1 cellular context compared by ENCODE assay signal in genomic region chr9:115162946-115163345, GRCh38.
TF ChIP-seq lines count a peak whose summit lies in the region.

No MANE protein-coding gene starts in this region.

TF ChIP-seq in H1, 55 proteins besides CTCF, POLR2A, EP300 and RAD21:
- TF ChIP-seq GABPA (IDR thresholded peaks at IDR 0.05; ENCODE audit: borderline replicate concordance, insufficient read depth, low read length): no peak
- no peak for TF ChIP-seq E2F6 (IDR thresholded peaks at IDR 0.05)
- no peak for TF ChIP-seq SP2 (IDR thresholded peaks at IDR 0.05; ENCODE audit: low read length)
- no peak for TF ChIP-seq YY1 (IDR thresholded peaks at IDR 0.05; ENCODE audit: low read depth, low read length)
- TF ChIP-seq, protein P1, sequence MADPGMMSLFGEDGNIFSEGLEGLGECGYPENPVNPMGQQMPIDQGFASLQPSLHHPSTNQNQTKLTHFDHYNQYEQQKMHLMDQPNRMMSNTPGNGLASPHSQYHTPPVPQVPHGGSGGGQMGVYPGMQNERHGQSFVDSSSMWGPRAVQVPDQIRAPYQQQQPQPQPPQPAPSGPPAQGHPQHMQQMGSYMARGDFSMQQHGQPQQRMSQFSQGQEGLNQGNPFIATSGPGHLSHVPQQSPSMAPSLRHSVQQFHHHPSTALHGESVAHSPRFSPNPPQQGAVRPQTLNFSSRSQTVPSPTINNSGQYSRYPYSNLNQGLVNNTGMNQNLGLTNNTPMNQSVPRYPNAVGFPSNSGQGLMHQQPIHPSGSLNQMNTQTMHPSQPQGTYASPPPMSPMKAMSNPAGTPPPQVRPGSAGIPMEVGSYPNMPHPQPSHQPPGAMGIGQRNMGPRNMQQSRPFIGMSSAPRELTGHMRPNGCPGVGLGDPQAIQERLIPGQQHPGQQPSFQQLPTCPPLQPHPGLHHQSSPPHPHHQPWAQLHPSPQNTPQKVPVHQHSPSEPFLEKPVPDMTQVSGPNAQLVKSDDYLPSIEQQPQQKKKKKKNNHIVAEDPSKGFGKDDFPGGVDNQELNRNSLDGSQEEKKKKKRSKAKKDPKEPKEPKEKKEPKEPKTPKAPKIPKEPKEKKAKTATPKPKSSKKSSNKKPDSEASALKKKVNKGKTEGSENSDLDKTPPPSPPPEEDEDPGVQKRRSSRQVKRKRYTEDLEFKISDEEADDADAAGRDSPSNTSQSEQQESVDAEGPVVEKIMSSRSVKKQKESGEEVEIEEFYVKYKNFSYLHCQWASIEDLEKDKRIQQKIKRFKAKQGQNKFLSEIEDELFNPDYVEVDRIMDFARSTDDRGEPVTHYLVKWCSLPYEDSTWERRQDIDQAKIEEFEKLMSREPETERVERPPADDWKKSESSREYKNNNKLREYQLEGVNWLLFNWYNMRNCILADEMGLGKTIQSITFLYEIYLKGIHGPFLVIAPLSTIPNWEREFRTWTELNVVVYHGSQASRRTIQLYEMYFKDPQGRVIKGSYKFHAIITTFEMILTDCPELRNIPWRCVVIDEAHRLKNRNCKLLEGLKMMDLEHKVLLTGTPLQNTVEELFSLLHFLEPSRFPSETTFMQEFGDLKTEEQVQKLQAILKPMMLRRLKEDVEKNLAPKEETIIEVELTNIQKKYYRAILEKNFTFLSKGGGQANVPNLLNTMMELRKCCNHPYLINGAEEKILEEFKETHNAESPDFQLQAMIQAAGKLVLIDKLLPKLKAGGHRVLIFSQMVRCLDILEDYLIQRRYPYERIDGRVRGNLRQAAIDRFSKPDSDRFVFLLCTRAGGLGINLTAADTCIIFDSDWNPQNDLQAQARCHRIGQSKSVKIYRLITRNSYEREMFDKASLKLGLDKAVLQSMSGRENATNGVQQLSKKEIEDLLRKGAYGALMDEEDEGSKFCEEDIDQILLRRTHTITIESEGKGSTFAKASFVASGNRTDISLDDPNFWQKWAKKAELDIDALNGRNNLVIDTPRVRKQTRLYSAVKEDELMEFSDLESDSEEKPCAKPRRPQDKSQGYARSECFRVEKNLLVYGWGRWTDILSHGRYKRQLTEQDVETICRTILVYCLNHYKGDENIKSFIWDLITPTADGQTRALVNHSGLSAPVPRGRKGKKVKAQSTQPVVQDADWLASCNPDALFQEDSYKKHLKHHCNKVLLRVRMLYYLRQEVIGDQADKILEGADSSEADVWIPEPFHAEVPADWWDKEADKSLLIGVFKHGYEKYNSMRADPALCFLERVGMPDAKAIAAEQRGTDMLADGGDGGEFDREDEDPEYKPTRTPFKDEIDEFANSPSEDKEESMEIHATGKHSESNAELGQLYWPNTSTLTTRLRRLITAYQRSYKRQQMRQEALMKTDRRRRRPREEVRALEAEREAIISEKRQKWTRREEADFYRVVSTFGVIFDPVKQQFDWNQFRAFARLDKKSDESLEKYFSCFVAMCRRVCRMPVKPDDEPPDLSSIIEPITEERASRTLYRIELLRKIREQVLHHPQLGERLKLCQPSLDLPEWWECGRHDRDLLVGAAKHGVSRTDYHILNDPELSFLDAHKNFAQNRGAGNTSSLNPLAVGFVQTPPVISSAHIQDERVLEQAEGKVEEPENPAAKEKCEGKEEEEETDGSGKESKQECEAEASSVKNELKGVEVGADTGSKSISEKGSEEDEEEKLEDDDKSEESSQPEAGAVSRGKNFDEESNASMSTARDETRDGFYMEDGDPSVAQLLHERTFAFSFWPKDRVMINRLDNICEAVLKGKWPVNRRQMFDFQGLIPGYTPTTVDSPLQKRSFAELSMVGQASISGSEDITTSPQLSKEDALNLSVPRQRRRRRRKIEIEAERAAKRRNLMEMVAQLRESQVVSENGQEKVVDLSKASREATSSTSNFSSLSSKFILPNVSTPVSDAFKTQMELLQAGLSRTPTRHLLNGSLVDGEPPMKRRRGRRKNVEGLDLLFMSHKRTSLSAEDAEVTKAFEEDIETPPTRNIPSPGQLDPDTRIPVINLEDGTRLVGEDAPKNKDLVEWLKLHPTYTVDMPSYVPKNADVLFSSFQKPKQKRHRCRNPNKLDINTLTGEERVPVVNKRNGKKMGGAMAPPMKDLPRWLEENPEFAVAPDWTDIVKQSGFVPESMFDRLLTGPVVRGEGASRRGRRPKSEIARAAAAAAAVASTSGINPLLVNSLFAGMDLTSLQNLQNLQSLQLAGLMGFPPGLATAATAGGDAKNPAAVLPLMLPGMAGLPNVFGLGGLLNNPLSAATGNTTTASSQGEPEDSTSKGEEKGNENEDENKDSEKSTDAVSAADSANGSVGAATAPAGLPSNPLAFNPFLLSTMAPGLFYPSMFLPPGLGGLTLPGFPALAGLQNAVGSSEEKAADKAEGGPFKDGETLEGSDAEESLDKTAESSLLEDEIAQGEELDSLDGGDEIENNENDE (IDR thresholded peaks at IDR 0.05; ENCODE audit: insufficient replicate concordance, low read length): no peak
- no peak for TF ChIP-seq CBX5 (IDR thresholded peaks at IDR 0.05; ENCODE audit: low read depth, low read length)
- no peak for TF ChIP-seq HDAC6 (IDR thresholded peaks at IDR 0.05; ENCODE audit: low read depth, low read length)
- TF ChIP-seq TAF1 (IDR thresholded peaks at IDR 0.05; ENCODE audit: low read depth, low read length): no peak
- no peak for TF ChIP-seq RNF2 (IDR thresholded peaks at IDR 0.05; ENCODE audit: borderline replicate concordance, low read depth, low read length, missing control alignments, poor library complexity, severe bottlenecking)
- TF ChIP-seq JUND (IDR thresholded peaks at IDR 0.05; ENCODE audit: low read length): no peak
- no peak for TF ChIP-seq RFX5 (IDR thresholded peaks at IDR 0.05; ENCODE audit: borderline replicate concordance, low read depth, low read length)
- TF ChIP-seq TAF7 (optimal IDR thresholded peaks at IDR 0.05; ENCODE audit: borderline replicate concordance, low read depth, low read length): no peak
- no peak for TF ChIP-seq JUN (IDR thresholded peaks at IDR 0.05; ENCODE audit: low read depth, low read length)
- TF ChIP-seq FOSL1 (IDR thresholded peaks at IDR 0.05; ENCODE audit: insufficient read depth, low read depth, low read length): no peak
TF ChIP-seq in H1: peak in this region for 0.
